Comparison of ENCODE assay signal across 8 cellular contexts in genomic region chr17:39687546-39688474, GRCh38. TPM values are rescaled to one million over a fixed set of nuclear protein-coding genes. Genes with fewer than 3 reads are reported as not detected.
A peak's percentile ranks its signal among the peaks of the same experiment; 100 is the strongest.
DNase-seq lines count a peak whose midpoint lies in the region; ATAC-seq and TF ChIP-seq lines count a peak whose summit lies in the region.

PGAP3 (minus strand) TSS chr17:39688057; CDS start chr17:39688014, 43 bp downstream.

- peak; percentile 96 for ATAC-seq in RWPE2 (ENCODE audit: low read depth)

- no peaks in the 10 kb centered on the region for H3K36me3 ChIP-seq in RWPE2 (ENCODE audit: low read depth)

- H3K9me3 ChIP-seq in RWPE2 (ENCODE audit: severe bottlenecking) = no peaks in the 10 kb centered on the region

- peak within 1 kb of the TSS; percentile 80 for H3K27ac ChIP-seq in RWPE2 (ENCODE audit: poor library complexity, severe bottlenecking)

- DNase-seq in ELR (ENCODE audit: low read depth) (peak; percentile 94), H4 (ENCODE audit: low spot score) (peak; percentile 90), LNCaP clone FGC (ENCODE audit: low read depth) (peak; percentile 68), RWPE2 (ENCODE audit: low spot score) (peak; percentile 92), fibroblast of the conjunctiva (ENCODE audit: low read depth) (peak; percentile 82), nephron progenitor cell (peak; percentile 88)
- peak; percentile 73 for DNase-seq in activated effector memory CD4-positive, alpha-beta T cell treated with Interleukin-2 at 50 U/mL for 16 hours

- H3K36me3 Mint-ChIP-seq in nephron progenitor cell (ENCODE audit: low read depth) = peaks cover 17% of the 10 kb centered on the region
- peaks cover 11% of the 10 kb centered on the region for H3K36me3 Mint-ChIP-seq in stimulated activated naive CD8-positive, alpha-beta T cell treated with anti-CD3 and anti-CD28 coated beads, Interleukin-15, Interleukin-2, amounts not matched to agents 100 ng/mL and 50 ng/mL, for 24 hours (ENCODE audit: low read depth)

- peak within 1 kb of the TSS; percentile 99 for H3K27ac Mint-ChIP-seq in nephron progenitor cell
- H3K27ac Mint-ChIP-seq in stimulated activated naive CD8-positive, alpha-beta T cell treated with anti-CD3 and anti-CD28 coated beads, Interleukin-15, Interleukin-2, amounts not matched to agents 100 ng/mL and 50 ng/mL, for 24 hours = peak within 1 kb of the TSS; percentile 85

- H3K4me1 ChIP-seq in RWPE2 (ENCODE audit: insufficient read depth, poor library complexity, severe bottlenecking) = peaks cover 5% of the 10 kb centered on the region

- H3K27me3 Mint-ChIP-seq in nephron progenitor cell (ENCODE audit: low read depth, poor library complexity) = peaks cover 22% of the 10 kb centered on the region
- H3K27me3 Mint-ChIP-seq in stimulated activated naive CD8-positive, alpha-beta T cell treated with anti-CD3 and anti-CD28 coated beads, Interleukin-15, Interleukin-2, amounts not matched to agents 100 ng/mL and 50 ng/mL, for 24 hours = no peaks in the 10 kb centered on the region

- peaks cover 22% of the 10 kb centered on the region for H3K4me1 Mint-ChIP-seq in nephron progenitor cell
- peaks cover 23% of the 10 kb centered on the region for H3K4me1 Mint-ChIP-seq in stimulated activated naive CD8-positive, alpha-beta T cell treated with anti-CD3 and anti-CD28 coated beads, Interleukin-15, Interleukin-2, amounts not matched to agents 100 ng/mL and 50 ng/mL, for 24 hours (ENCODE audit: low read depth)

- H3K4me3 Mint-ChIP-seq in nephron progenitor cell = peak within 1 kb of the TSS; percentile 95
- H3K4me3 Mint-ChIP-seq in stimulated activated naive CD8-positive, alpha-beta T cell treated with anti-CD3 and anti-CD28 coated beads, Interleukin-15, Interleukin-2, amounts not matched to agents 100 ng/mL and 50 ng/mL, for 24 hours = peak within 1 kb of the TSS; percentile 87

- H3K27me3 ChIP-seq in RWPE2 (ENCODE audit: insufficient read depth, poor library complexity, severe bottlenecking) = no peaks in the 10 kb centered on the region

- TF ChIP-seq CTCF in LNCaP clone FGC (IDR thresholded peaks at IDR 0.05; ENCODE audit: control insufficient read depth, extremely low read depth, insufficient read depth) (no peak), RWPE2 (IDR thresholded peaks at IDR 0.05; ENCODE audit: poor library complexity, severe bottlenecking) (peak; percentile 8), nephron progenitor cell (IDR thresholded peaks at IDR 0.05) (no peak)

- H3K9me3 Mint-ChIP-seq in nephron progenitor cell = no peaks in the 10 kb centered on the region
- H3K9me3 Mint-ChIP-seq in stimulated activated naive CD8-positive, alpha-beta T cell treated with anti-CD3 and anti-CD28 coated beads, Interleukin-15, Interleukin-2, amounts not matched to agents 100 ng/mL and 50 ng/mL, for 24 hours = no peaks in the 10 kb centered on the region

- H3K4me3 ChIP-seq in LNCaP clone FGC (ENCODE audit: low read depth, low read length) (peak within 1 kb of the TSS; percentile 81), RWPE2 (ENCODE audit: severe bottlenecking) (peak within 1 kb of the TSS; percentile 81)

RNA-seq across cellular contexts. Expression of gene PGAP3, which starts in this region (rescaled TPM):
- total RNA-seq in H4 (2014; rRNA removed; shearing (Covaris generic)) = 10.9 and 11.4 TPM in 2 replicates

Comparison
In these comparisons a context has a peak if more than half of its experiments do, and no peak if none do; other contexts are left out.
1. Peak in every context shown above with its lines: DNase-seq, ATAC-seq, H3K4me3 ChIP-seq and H3K27ac ChIP-seq.